Comparison of ENCODE assay signal across 1 cellular context in the genomic region with DNA sequence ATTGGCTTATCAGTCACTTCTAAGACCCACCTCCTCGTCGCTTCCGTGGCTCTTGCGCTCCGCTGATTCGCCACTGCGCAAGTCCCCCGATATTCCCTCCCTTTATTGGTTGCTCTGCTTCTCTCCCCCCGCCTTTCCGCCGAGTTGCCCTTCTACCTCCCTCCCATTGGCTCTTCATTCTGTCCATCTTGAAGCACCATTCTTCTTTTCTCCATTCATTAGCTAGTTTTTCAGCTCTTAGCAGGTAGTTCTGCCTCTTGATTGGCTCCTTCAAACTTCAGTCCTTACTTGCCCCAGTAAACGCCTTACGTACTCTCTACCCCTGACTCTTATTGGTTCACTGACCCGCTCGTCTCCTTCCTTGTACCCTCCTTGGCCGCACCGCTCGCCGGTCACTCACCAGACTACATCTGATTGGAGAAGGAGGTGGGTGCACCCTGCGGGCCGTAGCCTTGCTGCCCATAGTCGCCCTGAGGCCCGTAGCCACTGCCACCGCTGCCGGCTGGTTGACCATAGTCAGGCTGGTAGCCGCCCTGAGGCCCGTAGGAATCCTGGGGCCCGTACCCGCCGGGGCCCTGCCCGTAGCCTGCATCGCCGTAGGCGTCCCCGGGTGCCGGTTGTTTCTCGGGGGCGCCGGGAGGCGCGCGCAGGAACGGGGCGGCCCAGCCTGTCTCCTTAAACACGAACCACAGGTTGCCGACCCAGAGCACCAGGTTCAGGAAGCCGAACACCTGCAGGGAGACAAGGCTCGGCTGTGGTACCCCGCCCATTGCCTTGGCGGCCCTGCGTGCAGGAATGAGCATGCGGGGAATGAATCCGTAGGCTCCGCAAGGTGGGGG.
TF ChIP-seq lines count a peak whose summit lies in the region.

No MANE protein-coding gene starts in this region.

TF ChIP-seq in HepG2, 621 proteins besides CTCF, POLR2A, EP300 and RAD21 (continued from another document and continues in another):
- TF ChIP-seq, protein P1, sequence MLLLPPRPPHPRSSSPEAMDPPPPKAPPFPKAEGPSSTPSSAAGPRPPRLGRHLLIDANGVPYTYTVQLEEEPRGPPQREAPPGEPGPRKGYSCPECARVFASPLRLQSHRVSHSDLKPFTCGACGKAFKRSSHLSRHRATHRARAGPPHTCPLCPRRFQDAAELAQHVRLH (CRISPR knock-in tag; IDR thresholded peaks at IDR 0.05; ENCODE audit: borderline replicate concordance, low read depth): no peak
- TF ChIP-seq ZFX (CRISPR knock-in tag; IDR thresholded peaks at IDR 0.05; ENCODE audit: low read depth): peak; percentile 90
- TF ChIP-seq SPEN (CRISPR knock-in tag; IDR thresholded peaks at IDR 0.05; ENCODE audit: low read depth): 0 out of 2 replicates have a peak, but pooled peaks have one; percentile 17
- TF ChIP-seq, protein P2, sequence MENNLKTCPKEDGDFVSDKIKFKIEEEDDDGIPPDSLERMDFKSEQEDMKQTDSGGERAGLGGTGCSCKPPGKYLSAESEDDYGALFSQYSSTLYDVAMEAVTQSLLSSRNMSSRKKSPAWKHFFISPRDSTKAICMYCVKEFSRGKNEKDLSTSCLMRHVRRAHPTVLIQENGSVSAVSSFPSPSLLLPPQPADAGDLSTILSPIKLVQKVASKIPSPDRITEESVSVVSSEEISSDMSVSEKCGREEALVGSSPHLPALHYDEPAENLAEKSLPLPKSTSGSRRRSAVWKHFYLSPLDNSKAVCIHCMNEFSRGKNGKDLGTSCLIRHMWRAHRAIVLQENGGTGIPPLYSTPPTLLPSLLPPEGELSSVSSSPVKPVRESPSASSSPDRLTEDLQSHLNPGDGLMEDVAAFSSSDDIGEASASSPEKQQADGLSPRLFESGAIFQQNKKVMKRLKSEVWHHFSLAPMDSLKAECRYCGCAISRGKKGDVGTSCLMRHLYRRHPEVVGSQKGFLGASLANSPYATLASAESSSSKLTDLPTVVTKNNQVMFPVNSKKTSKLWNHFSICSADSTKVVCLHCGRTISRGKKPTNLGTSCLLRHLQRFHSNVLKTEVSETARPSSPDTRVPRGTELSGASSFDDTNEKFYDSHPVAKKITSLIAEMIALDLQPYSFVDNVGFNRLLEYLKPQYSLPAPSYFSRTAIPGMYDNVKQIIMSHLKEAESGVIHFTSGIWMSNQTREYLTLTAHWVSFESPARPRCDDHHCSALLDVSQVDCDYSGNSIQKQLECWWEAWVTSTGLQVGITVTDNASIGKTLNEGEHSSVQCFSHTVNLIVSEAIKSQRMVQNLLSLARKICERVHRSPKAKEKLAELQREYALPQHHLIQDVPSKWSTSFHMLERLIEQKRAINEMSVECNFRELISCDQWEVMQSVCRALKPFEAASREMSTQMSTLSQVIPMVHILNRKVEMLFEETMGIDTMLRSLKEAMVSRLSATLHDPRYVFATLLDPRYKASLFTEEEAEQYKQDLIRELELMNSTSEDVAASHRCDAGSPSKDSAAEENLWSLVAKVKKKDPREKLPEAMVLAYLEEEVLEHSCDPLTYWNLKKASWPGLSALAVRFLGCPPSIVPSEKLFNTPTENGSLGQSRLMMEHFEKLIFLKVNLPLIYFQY (CRISPR knock-in tag; IDR thresholded peaks at IDR 0.05; ENCODE audit: borderline replicate concordance): 0 out of 2 replicates have a peak, but pooled peaks have one; percentile 38
- TF ChIP-seq ZNF367 (CRISPR knock-in tag; IDR thresholded peaks at IDR 0.05; ENCODE audit: borderline replicate concordance): no peak
- TF ChIP-seq ATF7 (IDR thresholded peaks at IDR 0.05): peak; percentile 4; the same call in 1 of the 2 replicates
- TF ChIP-seq ATF7 (CRISPR knock-in tag; IDR thresholded peaks at IDR 0.05): no peak
- TF ChIP-seq, protein P3, sequence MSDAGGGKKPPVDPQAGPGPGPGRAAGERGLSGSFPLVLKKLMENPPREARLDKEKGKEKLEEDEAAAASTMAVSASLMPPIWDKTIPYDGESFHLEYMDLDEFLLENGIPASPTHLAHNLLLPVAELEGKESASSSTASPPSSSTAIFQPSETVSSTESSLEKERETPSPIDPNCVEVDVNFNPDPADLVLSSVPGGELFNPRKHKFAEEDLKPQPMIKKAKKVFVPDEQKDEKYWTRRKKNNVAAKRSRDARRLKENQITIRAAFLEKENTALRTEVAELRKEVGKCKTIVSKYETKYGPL (CRISPR knock-in tag; IDR thresholded peaks at IDR 0.05): no peak
- TF ChIP-seq, protein P4, sequence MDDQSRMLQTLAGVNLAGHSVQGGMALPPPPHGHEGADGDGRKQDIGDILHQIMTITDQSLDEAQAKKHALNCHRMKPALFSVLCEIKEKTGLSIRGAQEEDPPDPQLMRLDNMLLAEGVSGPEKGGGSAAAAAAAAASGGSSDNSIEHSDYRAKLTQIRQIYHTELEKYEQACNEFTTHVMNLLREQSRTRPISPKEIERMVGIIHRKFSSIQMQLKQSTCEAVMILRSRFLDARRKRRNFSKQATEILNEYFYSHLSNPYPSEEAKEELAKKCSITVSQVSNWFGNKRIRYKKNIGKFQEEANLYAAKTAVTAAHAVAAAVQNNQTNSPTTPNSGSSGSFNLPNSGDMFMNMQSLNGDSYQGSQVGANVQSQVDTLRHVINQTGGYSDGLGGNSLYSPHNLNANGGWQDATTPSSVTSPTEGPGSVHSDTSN (CRISPR knock-in tag; IDR thresholded peaks at IDR 0.05; ENCODE audit: borderline replicate concordance): peak; percentile 76; the same call in 1 of the 2 replicates
- no peak for TF ChIP-seq ZNF564 (CRISPR knock-in tag; IDR thresholded peaks at IDR 0.05)
- TF ChIP-seq SAP130 (CRISPR knock-in tag; IDR thresholded peaks at IDR 0.05; ENCODE audit: low read depth): peak; percentile 52; the same call in 1 of the 2 replicates
- TF ChIP-seq PHF8 (CRISPR knock-in tag; IDR thresholded peaks at IDR 0.05): peak; percentile 85
- TF ChIP-seq ATF1 (CRISPR knock-in tag; IDR thresholded peaks at IDR 0.05): peak; percentile 92
- TF ChIP-seq, protein P5, sequence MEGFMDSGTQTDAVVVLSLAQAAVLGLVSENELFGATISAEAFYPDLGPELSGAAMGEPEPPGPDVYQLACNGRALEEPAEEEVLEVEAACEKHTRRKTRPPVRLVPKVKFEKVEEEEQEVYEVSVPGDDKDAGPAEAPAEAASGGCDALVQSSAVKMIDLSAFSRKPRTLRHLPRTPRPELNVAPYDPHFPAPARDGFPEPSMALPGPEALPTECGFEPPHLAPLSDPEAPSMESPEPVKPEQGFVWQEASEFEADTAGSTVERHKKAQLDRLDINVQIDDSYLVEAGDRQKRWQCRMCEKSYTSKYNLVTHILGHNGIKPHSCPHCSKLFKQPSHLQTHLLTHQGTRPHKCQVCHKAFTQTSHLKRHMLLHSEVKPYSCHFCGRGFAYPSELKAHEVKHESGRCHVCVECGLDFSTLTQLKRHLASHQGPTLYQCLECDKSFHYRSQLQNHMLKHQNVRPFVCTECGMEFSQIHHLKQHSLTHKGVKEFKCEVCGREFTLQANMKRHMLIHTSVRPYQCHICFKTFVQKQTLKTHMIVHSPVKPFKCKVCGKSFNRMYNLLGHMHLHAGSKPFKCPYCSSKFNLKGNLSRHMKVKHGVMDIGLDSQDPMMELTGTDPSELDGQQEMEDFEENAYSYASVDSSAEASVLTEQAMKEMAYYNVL (CRISPR knock-in tag; IDR thresholded peaks at IDR 0.05; ENCODE audit: borderline replicate concordance): 0 out of 2 replicates have a peak, but pooled peaks have one; percentile 23
- TF ChIP-seq, protein P6, sequence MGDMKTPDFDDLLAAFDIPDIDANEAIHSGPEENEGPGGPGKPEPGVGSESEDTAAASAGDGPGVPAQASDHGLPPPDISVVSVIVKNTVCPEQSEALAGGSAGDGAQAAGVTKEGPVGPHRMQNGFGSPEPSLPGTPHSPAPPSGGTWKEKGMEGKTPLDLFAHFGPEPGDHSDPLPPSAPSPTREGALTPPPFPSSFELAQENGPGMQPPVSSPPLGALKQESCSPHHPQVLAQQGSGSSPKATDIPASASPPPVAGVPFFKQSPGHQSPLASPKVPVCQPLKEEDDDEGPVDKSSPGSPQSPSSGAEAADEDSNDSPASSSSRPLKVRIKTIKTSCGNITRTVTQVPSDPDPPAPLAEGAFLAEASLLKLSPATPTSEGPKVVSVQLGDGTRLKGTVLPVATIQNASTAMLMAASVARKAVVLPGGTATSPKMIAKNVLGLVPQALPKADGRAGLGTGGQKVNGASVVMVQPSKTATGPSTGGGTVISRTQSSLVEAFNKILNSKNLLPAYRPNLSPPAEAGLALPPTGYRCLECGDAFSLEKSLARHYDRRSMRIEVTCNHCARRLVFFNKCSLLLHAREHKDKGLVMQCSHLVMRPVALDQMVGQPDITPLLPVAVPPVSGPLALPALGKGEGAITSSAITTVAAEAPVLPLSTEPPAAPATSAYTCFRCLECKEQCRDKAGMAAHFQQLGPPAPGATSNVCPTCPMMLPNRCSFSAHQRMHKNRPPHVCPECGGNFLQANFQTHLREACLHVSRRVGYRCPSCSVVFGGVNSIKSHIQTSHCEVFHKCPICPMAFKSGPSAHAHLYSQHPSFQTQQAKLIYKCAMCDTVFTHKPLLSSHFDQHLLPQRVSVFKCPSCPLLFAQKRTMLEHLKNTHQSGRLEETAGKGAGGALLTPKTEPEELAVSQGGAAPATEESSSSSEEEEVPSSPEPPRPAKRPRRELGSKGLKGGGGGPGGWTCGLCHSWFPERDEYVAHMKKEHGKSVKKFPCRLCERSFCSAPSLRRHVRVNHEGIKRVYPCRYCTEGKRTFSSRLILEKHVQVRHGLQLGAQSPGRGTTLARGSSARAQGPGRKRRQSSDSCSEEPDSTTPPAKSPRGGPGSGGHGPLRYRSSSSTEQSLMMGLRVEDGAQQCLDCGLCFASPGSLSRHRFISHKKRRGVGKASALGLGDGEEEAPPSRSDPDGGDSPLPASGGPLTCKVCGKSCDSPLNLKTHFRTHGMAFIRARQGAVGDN (CRISPR knock-in tag; IDR thresholded peaks at IDR 0.05): peak; percentile 64
- 0 out of 2 replicates have a peak, but pooled peaks have one; percentile 25 for TF ChIP-seq GATAD1 (CRISPR knock-in tag; IDR thresholded peaks at IDR 0.05)
- TF ChIP-seq, protein P7, sequence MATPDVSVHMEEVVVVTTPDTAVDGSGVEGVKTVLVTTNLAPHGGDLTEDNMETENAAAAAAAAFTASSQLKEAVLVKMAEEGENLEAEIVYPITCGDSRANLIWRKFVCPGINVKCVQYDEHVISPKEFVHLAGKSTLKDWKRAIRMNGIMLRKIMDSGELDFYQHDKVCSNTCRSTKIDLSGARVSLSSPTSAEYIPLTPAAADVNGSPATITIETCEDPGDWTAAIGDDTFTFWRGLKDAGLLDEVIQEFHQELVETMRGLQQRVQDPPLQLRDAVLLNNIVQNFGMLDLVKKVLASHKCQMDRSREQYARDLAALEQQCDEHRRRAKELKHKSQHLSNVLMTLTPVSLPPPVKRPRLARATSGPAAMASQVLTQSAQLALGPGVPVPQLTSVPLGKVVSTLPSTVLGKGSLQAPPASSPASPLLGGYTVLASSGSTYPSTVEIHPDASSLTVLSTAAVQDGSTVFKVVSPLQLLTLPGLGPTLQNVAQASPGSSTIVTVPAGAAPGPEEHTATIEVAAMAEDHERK (CRISPR knock-in tag; IDR thresholded peaks at IDR 0.05; ENCODE audit: low read depth): peak; percentile 50; the same call in 1 of the 2 replicates
- no peak for TF ChIP-seq SP1 (IDR thresholded peaks at IDR 0.05)
- peak; percentile 8; the same call in 1 of the 2 replicates for TF ChIP-seq SP1 (CRISPR knock-in tag; IDR thresholded peaks at IDR 0.05)
- no peak for TF ChIP-seq NR2F6 (IDR thresholded peaks at IDR 0.05)
- no peak for TF ChIP-seq NR2F6 (CRISPR knock-in tag; IDR thresholded peaks at IDR 0.05)
- no peak for TF ChIP-seq TSC22D2 (CRISPR knock-in tag; IDR thresholded peaks at IDR 0.05; ENCODE audit: borderline replicate concordance)
- TF ChIP-seq DMAP1 (CRISPR knock-in tag; IDR thresholded peaks at IDR 0.05): 0 out of 2 replicates have a peak, but pooled peaks have one; percentile 26
- TF ChIP-seq, protein P8, sequence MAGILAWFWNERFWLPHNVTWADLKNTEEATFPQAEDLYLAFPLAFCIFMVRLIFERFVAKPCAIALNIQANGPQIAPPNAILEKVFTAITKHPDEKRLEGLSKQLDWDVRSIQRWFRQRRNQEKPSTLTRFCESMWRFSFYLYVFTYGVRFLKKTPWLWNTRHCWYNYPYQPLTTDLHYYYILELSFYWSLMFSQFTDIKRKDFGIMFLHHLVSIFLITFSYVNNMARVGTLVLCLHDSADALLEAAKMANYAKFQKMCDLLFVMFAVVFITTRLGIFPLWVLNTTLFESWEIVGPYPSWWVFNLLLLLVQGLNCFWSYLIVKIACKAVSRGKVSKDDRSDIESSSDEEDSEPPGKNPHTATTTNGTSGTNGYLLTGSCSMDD (CRISPR knock-in tag; IDR thresholded peaks at IDR 0.05): no peak
- peak; percentile 41; the same call in 1 of the 2 replicates for TF ChIP-seq HDAC1 (CRISPR knock-in tag; IDR thresholded peaks at IDR 0.05)
- TF ChIP-seq GABPA (IDR thresholded peaks at IDR 0.05; ENCODE audit: low read depth, low read length): no peak
- TF ChIP-seq GABPA (CRISPR knock-in tag; IDR thresholded peaks at IDR 0.05; ENCODE audit: low read depth): peak; percentile 80
- TF ChIP-seq, protein P9, sequence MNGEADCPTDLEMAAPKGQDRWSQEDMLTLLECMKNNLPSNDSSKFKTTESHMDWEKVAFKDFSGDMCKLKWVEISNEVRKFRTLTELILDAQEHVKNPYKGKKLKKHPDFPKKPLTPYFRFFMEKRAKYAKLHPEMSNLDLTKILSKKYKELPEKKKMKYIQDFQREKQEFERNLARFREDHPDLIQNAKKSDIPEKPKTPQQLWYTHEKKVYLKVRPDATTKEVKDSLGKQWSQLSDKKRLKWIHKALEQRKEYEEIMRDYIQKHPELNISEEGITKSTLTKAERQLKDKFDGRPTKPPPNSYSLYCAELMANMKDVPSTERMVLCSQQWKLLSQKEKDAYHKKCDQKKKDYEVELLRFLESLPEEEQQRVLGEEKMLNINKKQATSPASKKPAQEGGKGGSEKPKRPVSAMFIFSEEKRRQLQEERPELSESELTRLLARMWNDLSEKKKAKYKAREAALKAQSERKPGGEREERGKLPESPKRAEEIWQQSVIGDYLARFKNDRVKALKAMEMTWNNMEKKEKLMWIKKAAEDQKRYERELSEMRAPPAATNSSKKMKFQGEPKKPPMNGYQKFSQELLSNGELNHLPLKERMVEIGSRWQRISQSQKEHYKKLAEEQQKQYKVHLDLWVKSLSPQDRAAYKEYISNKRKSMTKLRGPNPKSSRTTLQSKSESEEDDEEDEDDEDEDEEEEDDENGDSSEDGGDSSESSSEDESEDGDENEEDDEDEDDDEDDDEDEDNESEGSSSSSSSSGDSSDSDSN (CRISPR knock-in tag; IDR thresholded peaks at IDR 0.05): peak; percentile 47; the same call in 1 of the 2 replicates
- no peak for TF ChIP-seq HHEX (CRISPR knock-in tag; IDR thresholded peaks at IDR 0.05)
- 0 out of 2 replicates have a peak, but pooled peaks have one; percentile 28 for TF ChIP-seq ZNF558 (CRISPR knock-in tag; IDR thresholded peaks at IDR 0.05; ENCODE audit: borderline replicate concordance)
- peak; percentile 22; the same call in 1 of the 2 replicates for TF ChIP-seq SIN3A (IDR thresholded peaks at IDR 0.05; ENCODE audit: borderline replicate concordance, low read depth, low read length)
- TF ChIP-seq MYC (CRISPR knock-in tag; IDR thresholded peaks at IDR 0.05; ENCODE audit: borderline replicate concordance): peak; percentile 22; the same call in 1 of the 2 replicates
- peak; percentile 17; the same call in 1 of the 3 replicates for TF ChIP-seq MXI1 (IDR thresholded peaks at IDR 0.05; ENCODE audit: borderline replicate concordance, low read depth, low read length)
- TF ChIP-seq CCAR2 (optimal IDR thresholded peaks at IDR 0.05; ENCODE audit: low read depth, low read length): no peak
- TF ChIP-seq, protein P10, sequence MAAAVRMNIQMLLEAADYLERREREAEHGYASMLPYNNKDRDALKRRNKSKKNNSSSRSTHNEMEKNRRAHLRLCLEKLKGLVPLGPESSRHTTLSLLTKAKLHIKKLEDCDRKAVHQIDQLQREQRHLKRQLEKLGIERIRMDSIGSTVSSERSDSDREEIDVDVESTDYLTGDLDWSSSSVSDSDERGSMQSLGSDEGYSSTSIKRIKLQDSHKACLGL (CRISPR knock-in tag; IDR thresholded peaks at IDR 0.05): 0 out of 2 replicates have a peak, but pooled peaks have one; percentile 40
- peak; percentile 76 for TF ChIP-seq TAF1 (CRISPR knock-in tag; IDR thresholded peaks at IDR 0.05)
- TF ChIP-seq WIZ (CRISPR knock-in tag; IDR thresholded peaks at IDR 0.05): no peak
- TF ChIP-seq NFYC (CRISPR knock-in tag; IDR thresholded peaks at IDR 0.05): peak; percentile 97
- TF ChIP-seq TGIF2 (CRISPR knock-in tag; IDR thresholded peaks at IDR 0.05): 0 out of 2 replicates have a peak, but pooled peaks have one; percentile 28
